1 cellular context compared by ENCODE assay signal in the genomic region with DNA sequence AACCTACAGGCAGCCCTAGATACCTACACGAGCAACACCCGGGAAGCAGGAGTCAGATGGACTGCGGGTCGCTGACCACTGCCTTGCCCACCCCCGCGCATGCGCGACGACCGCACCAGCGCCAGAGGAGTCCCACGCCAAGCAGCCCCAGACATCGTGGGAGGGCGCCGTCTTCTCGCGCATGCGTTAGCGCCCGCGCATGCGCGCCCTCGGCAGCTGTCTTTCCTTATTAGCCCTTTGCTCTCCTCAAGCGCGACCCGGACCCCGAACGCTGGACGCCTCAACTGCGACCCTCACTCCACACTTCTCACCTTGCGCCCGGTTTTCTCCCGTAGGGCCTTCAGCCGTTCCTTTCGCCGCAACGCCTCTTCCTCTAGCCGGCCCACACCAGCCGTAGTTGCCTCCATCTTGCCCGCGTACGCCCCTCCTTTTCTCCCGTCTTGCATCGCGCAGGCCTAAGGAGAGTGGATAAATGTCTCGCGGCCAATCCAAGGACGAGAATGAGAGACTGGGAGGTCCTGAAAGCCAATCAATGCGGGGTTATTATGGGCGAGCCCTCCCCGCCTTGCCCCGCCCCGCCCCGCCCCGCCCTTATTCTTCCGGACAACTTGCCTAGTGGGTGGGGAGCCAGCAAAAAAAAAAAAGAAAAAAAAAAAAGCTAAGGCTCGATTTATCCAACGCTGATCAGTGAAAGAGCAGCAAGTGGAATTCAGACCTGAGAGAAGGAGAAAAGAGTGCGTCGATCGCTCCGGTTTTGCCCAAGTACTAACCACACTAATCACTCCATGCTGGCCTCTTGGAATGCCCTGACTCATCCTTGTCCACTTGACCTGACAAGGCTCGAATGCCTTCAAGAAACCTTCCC.
TF ChIP-seq lines count a peak whose summit lies in the region.

A gene (minus strand): TSS at position 420 of the 865 bp plus-strand sequence. CDS start 13 bp downstream, at position 407.

TF ChIP-seq in HepG2, 621 proteins besides CTCF, POLR2A, EP300 and RAD21 (continued from another document and continues in another):
- TF ChIP-seq ZSCAN12 (CRISPR knock-in tag; IDR thresholded peaks at IDR 0.05) (no peak), HIVEP1 (CRISPR knock-in tag; IDR thresholded peaks at IDR 0.05) (peak; percentile 47), ZNF138 (CRISPR knock-in tag; IDR thresholded peaks at IDR 0.05; ENCODE audit: low read depth) (0 out of 2 replicates have a peak, but pooled peaks have one; percentile 45), YEATS2 (CRISPR knock-in tag; IDR thresholded peaks at IDR 0.05; ENCODE audit: borderline replicate concordance) (peak; percentile 62), POGZ (CRISPR knock-in tag; IDR thresholded peaks at IDR 0.05) (peak; percentile 49), TAF1 (CRISPR knock-in tag; IDR thresholded peaks at IDR 0.05) (peak; percentile 87), ZNF768 (CRISPR knock-in tag; IDR thresholded peaks at IDR 0.05) (peak; percentile 35; the same call in 1 of the 2 replicates), MEIS2 (CRISPR knock-in tag; IDR thresholded peaks at IDR 0.05) (peak; percentile 21; the same call in 1 of the 2 replicates), NFE2 (CRISPR knock-in tag; IDR thresholded peaks at IDR 0.05) (no peak), ZNF207 (IDR thresholded peaks at IDR 0.05; ENCODE audit: borderline replicate concordance) (no peak), HNRNPH1 (optimal IDR thresholded peaks at IDR 0.05; ENCODE audit: low read depth, low read length) (peak; percentile 87), AHR (CRISPR knock-in tag; IDR thresholded peaks at IDR 0.05) (peak; percentile 19; the same call in 1 of the 2 replicates), MXI1 (IDR thresholded peaks at IDR 0.05; ENCODE audit: borderline replicate concordance, low read depth, low read length) (peak; percentile 76; the same call in 1 of the 3 replicates), POLR2G (IDR thresholded peaks at IDR 0.05; ENCODE audit: low read depth, low read length) (peak; percentile 95), ZNF777 (CRISPR knock-in tag; IDR thresholded peaks at IDR 0.05) (no peak), DR1 (CRISPR knock-in tag; IDR thresholded peaks at IDR 0.05) (peak; percentile 63; the same call in 1 of the 2 replicates), ZFP82 (CRISPR knock-in tag; IDR thresholded peaks at IDR 0.05; ENCODE audit: borderline replicate concordance) (no peak), ZNF501 (CRISPR knock-in tag; IDR thresholded peaks at IDR 0.05) (peak; percentile 87; the same call in 1 of the 2 replicates), ZNF510 (CRISPR knock-in tag; IDR thresholded peaks at IDR 0.05; ENCODE audit: low read depth) (no peak), SALL1 (CRISPR knock-in tag; IDR thresholded peaks at IDR 0.05) (peak; percentile 88), ZNF274 (CRISPR knock-in tag; IDR thresholded peaks at IDR 0.05) (peak; percentile 83; the same call in 1 of the 2 replicates), SMARCE1 (IDR thresholded peaks at IDR 0.05; ENCODE audit: borderline replicate concordance) (no peak), ATRX (CRISPR knock-in tag; IDR thresholded peaks at IDR 0.05; ENCODE audit: borderline replicate concordance) (no peak), ZNF737 (CRISPR knock-in tag; IDR thresholded peaks at IDR 0.05; ENCODE audit: borderline replicate concordance) (peak; percentile 70; the same call in 1 of the 2 replicates), CHD2 (IDR thresholded peaks at IDR 0.05; ENCODE audit: low read depth, low read length) (peak; percentile 60), ZNF549 (CRISPR knock-in tag; IDR thresholded peaks at IDR 0.05) (no peak), ZNF350 (CRISPR knock-in tag; IDR thresholded peaks at IDR 0.05; ENCODE audit: borderline replicate concordance, low read depth) (peak; percentile 64; the same call in 1 of the 2 replicates), SP5 (CRISPR knock-in tag; IDR thresholded peaks at IDR 0.05; ENCODE audit: borderline replicate concordance, low read depth) (peak; percentile 38; the same call in 1 of the 2 replicates)
- TF ChIP-seq, protein P1, sequence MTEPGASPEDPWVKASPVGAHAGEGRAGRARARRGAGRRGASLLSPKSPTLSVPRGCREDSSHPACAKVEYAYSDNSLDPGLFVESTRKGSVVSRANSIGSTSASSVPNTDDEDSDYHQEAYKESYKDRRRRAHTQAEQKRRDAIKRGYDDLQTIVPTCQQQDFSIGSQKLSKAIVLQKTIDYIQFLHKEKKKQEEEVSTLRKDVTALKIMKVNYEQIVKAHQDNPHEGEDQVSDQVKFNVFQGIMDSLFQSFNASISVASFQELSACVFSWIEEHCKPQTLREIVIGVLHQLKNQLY (CRISPR knock-in tag; IDR thresholded peaks at IDR 0.05), result no peak
- TF ChIP-seq, protein P2, sequence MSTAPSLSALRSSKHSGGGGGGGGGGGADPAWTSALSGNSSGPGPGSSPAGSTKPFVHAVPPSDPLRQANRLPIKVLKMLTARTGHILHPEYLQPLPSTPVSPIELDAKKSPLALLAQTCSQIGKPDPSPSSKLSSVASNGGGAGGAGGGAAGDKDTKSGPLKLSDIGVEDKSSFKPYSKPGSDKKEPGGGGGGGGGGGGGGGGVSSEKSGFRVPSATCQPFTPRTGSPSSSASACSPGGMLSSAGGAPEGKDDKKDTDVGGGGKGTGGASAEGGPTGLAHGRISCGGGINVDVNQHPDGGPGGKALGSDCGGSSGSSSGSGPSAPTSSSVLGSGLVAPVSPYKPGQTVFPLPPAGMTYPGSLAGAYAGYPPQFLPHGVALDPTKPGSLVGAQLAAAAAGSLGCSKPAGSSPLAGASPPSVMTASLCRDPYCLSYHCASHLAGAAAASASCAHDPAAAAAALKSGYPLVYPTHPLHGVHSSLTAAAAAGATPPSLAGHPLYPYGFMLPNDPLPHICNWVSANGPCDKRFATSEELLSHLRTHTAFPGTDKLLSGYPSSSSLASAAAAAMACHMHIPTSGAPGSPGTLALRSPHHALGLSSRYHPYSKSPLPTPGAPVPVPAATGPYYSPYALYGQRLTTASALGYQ (CRISPR knock-in tag; IDR thresholded peaks at IDR 0.05), result no peak
- TF ChIP-seq, protein P3, sequence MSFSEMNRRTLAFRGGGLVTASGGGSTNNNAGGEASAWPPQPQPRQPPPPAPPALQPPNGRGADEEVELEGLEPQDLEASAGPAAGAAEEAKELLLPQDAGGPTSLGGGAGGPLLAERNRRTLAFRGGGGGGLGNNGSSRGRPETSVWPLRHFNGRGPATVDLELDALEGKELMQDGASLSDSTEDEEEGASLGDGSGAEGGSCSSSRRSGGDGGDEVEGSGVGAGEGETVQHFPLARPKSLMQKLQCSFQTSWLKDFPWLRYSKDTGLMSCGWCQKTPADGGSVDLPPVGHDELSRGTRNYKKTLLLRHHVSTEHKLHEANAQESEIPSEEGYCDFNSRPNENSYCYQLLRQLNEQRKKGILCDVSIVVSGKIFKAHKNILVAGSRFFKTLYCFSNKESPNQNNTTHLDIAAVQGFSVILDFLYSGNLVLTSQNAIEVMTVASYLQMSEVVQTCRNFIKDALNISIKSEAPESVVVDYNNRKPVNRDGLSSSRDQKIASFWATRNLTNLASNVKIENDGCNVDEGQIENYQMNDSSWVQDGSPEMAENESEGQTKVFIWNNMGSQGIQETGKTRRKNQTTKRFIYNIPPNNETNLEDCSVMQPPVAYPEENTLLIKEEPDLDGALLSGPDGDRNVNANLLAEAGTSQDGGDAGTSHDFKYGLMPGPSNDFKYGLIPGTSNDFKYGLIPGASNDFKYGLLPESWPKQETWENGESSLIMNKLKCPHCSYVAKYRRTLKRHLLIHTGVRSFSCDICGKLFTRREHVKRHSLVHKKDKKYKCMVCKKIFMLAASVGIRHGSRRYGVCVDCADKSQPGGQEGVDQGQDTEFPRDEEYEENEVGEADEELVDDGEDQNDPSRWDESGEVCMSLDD (CRISPR knock-in tag; IDR thresholded peaks at IDR 0.05; ENCODE audit: borderline replicate concordance), result no peak
- TF ChIP-seq, protein P4, sequence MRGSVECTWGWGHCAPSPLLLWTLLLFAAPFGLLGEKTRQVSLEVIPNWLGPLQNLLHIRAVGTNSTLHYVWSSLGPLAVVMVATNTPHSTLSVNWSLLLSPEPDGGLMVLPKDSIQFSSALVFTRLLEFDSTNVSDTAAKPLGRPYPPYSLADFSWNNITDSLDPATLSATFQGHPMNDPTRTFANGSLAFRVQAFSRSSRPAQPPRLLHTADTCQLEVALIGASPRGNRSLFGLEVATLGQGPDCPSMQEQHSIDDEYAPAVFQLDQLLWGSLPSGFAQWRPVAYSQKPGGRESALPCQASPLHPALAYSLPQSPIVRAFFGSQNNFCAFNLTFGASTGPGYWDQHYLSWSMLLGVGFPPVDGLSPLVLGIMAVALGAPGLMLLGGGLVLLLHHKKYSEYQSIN (CRISPR knock-in tag; IDR thresholded peaks at IDR 0.05; ENCODE audit: borderline replicate concordance), result no peak
- TF ChIP-seq, protein P5, sequence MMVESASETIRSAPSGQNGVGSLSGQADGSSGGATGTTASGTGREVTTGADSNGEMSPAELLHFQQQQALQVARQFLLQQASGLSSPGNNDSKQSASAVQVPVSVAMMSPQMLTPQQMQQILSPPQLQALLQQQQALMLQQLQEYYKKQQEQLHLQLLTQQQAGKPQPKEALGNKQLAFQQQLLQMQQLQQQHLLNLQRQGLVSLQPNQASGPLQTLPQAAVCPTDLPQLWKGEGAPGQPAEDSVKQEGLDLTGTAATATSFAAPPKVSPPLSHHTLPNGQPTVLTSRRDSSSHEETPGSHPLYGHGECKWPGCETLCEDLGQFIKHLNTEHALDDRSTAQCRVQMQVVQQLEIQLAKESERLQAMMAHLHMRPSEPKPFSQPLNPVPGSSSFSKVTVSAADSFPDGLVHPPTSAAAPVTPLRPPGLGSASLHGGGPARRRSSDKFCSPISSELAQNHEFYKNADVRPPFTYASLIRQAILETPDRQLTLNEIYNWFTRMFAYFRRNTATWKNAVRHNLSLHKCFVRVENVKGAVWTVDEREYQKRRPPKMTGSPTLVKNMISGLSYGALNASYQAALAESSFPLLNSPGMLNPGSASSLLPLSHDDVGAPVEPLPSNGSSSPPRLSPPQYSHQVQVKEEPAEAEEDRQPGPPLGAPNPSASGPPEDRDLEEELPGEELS (CRISPR knock-in tag; IDR thresholded peaks at IDR 0.05), result no peak
- TF ChIP-seq, protein P6, sequence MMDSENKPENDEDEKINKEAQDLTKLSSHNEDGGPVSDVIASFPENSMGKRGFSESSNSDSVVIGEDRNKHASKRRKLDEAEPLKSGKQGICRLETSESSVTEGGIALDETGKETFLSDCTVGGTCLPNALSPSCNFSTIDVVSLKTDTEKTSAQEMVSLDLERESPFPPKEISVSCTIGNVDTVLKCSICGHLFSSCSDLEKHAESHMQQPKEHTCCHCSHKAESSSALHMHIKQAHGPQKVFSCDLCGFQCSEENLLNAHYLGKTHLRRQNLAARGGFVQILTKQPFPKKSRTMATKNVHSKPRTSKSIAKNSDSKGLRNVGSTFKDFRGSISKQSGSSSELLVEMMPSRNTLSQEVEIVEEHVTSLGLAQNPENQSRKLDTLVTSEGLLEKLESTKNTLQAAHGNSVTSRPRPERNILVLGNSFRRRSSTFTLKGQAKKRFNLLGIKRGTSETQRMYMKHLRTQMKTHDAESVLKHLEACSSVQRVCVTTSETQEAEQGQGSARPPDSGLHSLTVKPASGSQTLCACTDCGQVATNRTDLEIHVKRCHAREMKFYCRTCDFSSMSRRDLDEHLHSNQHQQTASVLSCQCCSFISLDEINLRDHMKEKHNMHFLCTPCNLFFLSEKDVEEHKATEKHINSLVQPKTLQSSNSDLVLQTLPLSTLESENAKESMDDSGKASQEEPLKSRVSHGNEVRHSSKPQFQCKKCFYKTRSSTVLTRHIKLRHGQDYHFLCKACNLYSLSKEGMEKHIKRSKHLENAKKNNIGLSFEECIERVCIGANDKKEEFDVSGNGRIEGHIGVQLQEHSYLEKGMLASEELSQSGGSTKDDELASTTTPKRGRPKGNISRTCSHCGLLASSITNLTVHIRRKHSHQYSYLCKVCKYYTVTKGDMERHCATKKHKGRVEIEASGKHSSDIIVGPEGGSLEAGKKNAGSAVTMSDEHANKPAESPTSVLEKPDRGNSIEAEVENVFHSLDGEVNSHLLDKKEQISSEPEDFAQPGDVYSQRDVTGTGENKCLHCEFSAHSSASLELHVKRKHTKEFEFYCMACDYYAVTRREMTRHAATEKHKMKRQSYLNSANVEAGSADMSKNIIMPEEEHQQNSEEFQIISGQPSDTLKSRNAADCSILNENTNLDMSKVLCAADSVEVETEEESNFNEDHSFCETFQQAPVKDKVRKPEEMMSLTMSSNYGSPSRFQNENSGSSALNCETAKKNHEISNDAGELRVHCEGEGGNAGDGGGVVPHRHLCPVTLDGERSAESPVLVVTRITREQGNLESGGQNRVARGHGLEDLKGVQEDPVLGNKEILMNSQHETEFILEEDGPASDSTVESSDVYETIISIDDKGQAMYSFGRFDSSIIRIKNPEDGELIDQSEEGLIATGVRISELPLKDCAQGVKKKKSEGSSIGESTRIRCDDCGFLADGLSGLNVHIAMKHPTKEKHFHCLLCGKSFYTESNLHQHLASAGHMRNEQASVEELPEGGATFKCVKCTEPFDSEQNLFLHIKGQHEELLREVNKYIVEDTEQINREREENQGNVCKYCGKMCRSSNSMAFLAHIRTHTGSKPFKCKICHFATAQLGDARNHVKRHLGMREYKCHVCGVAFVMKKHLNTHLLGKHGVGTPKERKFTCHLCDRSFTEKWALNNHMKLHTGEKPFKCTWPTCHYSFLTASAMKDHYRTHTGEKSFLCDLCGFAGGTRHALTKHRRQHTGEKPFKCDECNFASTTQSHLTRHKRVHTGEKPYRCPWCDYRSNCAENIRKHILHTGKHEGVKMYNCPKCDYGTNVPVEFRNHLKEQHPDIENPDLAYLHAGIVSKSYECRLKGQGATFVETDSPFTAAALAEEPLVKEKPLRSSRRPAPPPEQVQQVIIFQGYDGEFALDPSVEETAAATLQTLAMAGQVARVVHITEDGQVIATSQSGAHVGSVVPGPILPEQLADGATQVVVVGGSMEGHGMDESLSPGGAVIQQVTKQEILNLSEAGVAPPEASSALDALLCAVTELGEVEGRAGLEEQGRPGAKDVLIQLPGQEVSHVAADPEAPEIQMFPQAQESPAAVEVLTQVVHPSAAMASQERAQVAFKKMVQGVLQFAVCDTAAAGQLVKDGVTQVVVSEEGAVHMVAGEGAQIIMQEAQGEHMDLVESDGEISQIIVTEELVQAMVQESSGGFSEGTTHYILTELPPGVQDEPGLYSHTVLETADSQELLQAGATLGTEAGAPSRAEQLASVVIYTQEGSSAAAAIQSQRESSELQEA (CRISPR knock-in tag; IDR thresholded peaks at IDR 0.05; ENCODE audit: not compliant biosample characterization), result peak; percentile 45
- TF ChIP-seq, protein P7, sequence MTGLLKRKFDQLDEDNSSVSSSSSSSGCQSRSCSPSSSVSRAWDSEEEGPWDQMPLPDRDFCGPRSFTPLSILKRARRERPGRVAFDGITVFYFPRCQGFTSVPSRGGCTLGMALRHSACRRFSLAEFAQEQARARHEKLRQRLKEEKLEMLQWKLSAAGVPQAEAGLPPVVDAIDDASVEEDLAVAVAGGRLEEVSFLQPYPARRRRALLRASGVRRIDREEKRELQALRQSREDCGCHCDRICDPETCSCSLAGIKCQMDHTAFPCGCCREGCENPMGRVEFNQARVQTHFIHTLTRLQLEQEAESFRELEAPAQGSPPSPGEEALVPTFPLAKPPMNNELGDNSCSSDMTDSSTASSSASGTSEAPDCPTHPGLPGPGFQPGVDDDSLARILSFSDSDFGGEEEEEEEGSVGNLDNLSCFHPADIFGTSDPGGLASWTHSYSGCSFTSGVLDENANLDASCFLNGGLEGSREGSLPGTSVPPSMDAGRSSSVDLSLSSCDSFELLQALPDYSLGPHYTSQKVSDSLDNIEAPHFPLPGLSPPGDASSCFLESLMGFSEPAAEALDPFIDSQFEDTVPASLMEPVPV (CRISPR knock-in tag; IDR thresholded peaks at IDR 0.05), result no peak; the same call in 1 of the 2 replicates
